11 cellular contexts compared by ENCODE assay signal in the genomic region with DNA sequence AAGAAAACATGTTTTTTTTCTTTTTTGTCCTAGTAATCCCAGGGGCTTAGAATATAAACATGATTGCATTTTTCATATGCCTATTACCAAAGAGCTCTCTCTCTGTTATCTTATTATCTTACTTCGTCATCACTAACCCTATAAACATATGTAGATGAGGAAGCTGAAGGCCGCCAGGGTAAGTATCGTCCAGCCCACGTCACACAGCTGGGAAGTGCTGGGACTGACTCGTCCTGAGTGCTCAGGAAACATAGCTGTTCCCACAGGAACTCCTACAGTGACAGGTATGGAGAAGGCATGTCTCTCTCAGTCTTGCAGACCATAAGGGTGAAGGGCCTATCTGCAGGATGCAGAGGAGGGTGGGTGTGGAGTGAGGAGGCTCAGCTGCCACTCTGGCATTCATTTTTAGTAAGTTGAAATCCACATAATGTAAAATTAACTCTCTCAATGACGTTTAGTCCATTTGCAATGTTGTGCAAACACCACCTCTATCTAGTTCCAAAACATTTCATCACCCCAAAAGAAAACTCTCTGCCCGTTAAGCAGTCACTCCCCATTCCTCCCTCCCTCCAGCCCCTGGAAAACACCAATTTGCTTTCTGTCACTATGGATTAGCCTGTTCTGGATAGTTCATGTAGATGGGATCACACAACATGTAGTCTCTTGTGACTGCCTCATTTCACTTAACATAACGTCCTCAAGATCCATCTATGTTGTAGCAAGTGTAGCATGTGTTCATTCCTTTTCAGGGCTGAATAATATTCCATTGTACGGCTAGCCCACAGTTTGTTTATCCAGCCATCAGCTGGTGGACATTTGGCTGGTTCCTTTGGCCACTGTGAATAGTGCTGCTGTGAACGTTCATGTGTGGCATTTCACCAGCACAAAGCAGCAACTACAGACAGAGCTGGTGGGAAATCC.
DNase-seq lines count a peak whose midpoint lies in the region; ATAC-seq and TF ChIP-seq lines count a peak whose summit lies in the region.
"Had no signal": no experiment of that assay in that cellular context is flagged by ENCODE, and none has a peak within 500 bp of the region (broad histone marks: within the 10 kb centered on the region; RNA-seq: fewer than 3 reads in every experiment).

No MANE protein-coding gene starts in this region.

- H3K27me3 ChIP-seq in GM23338 (ENCODE audit: insufficient read depth) (no peaks in the 10 kb centered on the region), esophagus muscularis mucosa (no peaks in the 10 kb centered on the region)
- H3K27me3 ChIP-seq: body of pancreas had no signal

- no peaks in the 10 kb centered on the region for H3K9me3 ChIP-seq in esophagus muscularis mucosa
- H3K9me3 ChIP-seq: body of pancreas, psoas muscle had no signal

- H3K4me2 ChIP-seq in GM23338, result no peak overlapping the region

- no peaks in the 10 kb centered on the region for H4K20me1 ChIP-seq in GM23338 (replicated peaks; ENCODE audit: insufficient read depth)

- H3F3A ChIP-seq in GM23338 (replicated peaks; ENCODE audit: low read depth), result peaks cover 11% of the 10 kb centered on the region; the same call in 1 of the 2 replicates

- no peaks in the 10 kb centered on the region for H3K4me1 ChIP-seq in GM23338 (ENCODE audit: insufficient read depth)
- H3K4me1 ChIP-seq in esophagus muscularis mucosa, result peaks cover 29 to 42% (median 34%) of the 10 kb centered on the region in 4 donors

- CTCF ChIA-PET in RWPE1 (lab: Yijun Ruan, JAX), result interaction anchor here (0.6 kb wide), 1 partner anchor 84 kb away, joined by 3 read pairs; no protein-coding TSS in a partner anchor

- peaks cover 7% of the 10 kb centered on the region for H3K9me3 Mint-ChIP-seq in GM23338
- H3K9me3 Mint-ChIP-seq in activated T-cell treated with anti-CD3 and anti-CD28 coated beads, Interleukin-2, amount 50 U/mL, for 4 hours, result peaks cover 4% of the 10 kb centered on the region
- no peaks in the 10 kb centered on the region for H3K9me3 Mint-ChIP-seq in effector memory CD8-positive, alpha-beta T cell

- intact Hi-C loops in esophagus muscularis mucosa (cut with DNase I), result no loop called here

- POLR2A ChIA-PET in RWPE1 (lab: Yijun Ruan, JAX; ENCODE audit: low non-redundant PET), result no interaction called here

- TF ChIP-seq EP300 in esophagus muscularis mucosa (IDR thresholded peaks at IDR 0.05), result no peak

- H3K9me2 ChIP-seq in GM23338 (ENCODE audit: insufficient read depth), result 0 out of 2 replicates have a peak, but pooled peaks cover 5% of the 10 kb centered on the region

- H3K4me1 Mint-ChIP-seq in GM23338, result peaks cover 2% of the 10 kb centered on the region
- no peaks in the 10 kb centered on the region for H3K4me1 Mint-ChIP-seq in activated T-cell treated with anti-CD3 and anti-CD28 coated beads, Interleukin-2, amount 50 U/mL, for 4 hours (ENCODE audit: low read depth)
- H3K4me1 Mint-ChIP-seq in effector memory CD8-positive, alpha-beta T cell (ENCODE audit: low read depth in 2 of 2), result peaks cover 0 to 7% of the 10 kb centered on the region in 2 donors

- H3K27ac ChIP-seq in GM23338 (ENCODE audit: low read depth) (peak overlapping the region; percentile 70; the same call in 1 of the 2 replicates), RWPE1 (peak overlapping the region; percentile 51), esophagus muscularis mucosa (replicated peaks in 1 of 4) (peak overlapping the region in 3 of 4 donors; percentile 39 to 42 (median 42))
- H3K27ac ChIP-seq: body of pancreas, psoas muscle had no signal

- H2AFZ ChIP-seq in GM23338, result no peak overlapping the region

- DNase-seq in GM23338 (ENCODE audit: low spot score), result no peak
- DNase-seq in RWPE1 (ENCODE audit: low spot score), result peak; percentile 26
- DNase-seq in esophagus muscularis mucosa (ENCODE audit: extremely low spot score), result no peak
- DNase-seq in omental fat pad (ENCODE audit: low spot score), result no peak
- DNase-seq in activated T-cell treated with anti-CD3 and anti-CD28 coated beads, Interleukin-2, amount 50 U/mL, for 4 hours, result no peak
- no peak for DNase-seq in effector memory CD8-positive, alpha-beta T cell
- no peak for DNase-seq in GM10266 (ENCODE audit: extremely low spot score)
- DNase-seq: activated CD8-positive, alpha-beta memory T cell treated with anti-CD3 and anti-CD28 coated beads for 24 hours; body of pancreas; psoas muscle had no signal

- no peak for TF ChIP-seq CTCF in GM23338 (conservative IDR thresholded peaks at IDR 0.05; ENCODE audit: low read depth in 2 of 2)
- TF ChIP-seq CTCF in RWPE1 (conservative IDR thresholded peaks at IDR 0.05; ENCODE audit: low read depth), result no peak
- TF ChIP-seq CTCF in esophagus muscularis mucosa (IDR thresholded peaks at IDR 0.05), result no peak
- TF ChIP-seq CTCF in omental fat pad (IDR thresholded peaks at IDR 0.05), result no peak
- no peak for TF ChIP-seq CTCF in GM10266 (IDR thresholded peaks at IDR 0.05; ENCODE audit: control insufficient read depth, insufficient read depth, low read depth, missing control alignments)

- no peak overlapping the region for H3K4me3 ChIP-seq in GM23338
- H3K4me3 ChIP-seq in esophagus muscularis mucosa, result no peak overlapping the region
- H3K4me3 ChIP-seq: body of pancreas, psoas muscle had no signal

- H3K36me3 ChIP-seq in GM23338 (ENCODE audit: insufficient read depth), result no peaks in the 10 kb centered on the region
- peaks cover 8 to 29% (median 17%) of the 10 kb centered on the region in 4 donors for H3K36me3 ChIP-seq in esophagus muscularis mucosa

- TF ChIP-seq POLR2A in esophagus muscularis mucosa (IDR thresholded peaks at IDR 0.05; ENCODE audit: low read depth), result no peak

- H3K27me3 Mint-ChIP-seq in GM23338 (ENCODE audit: insufficient read depth, low read depth, poor library complexity), result no peaks in the 10 kb centered on the region
- H3K27me3 Mint-ChIP-seq in activated T-cell treated with anti-CD3 and anti-CD28 coated beads, Interleukin-2, amount 50 U/mL, for 4 hours (ENCODE audit: low read depth), result no peaks in the 10 kb centered on the region
- peaks cover 0 to 1% of the 10 kb centered on the region in 2 donors for H3K27me3 Mint-ChIP-seq in effector memory CD8-positive, alpha-beta T cell

- 58% methylated on average over 10 of the region's 10 CpGs for WGBS in esophagus muscularis mucosa

- no peak overlapping the region; the same call in 1 of the 2 replicates for H3K27ac Mint-ChIP-seq in GM23338
- H3K27ac Mint-ChIP-seq in effector memory CD8-positive, alpha-beta T cell, result no peak overlapping the region

- no peak overlapping the region for H3K4me3 Mint-ChIP-seq in GM23338
- no peak overlapping the region for H3K4me3 Mint-ChIP-seq in activated T-cell treated with anti-CD3 and anti-CD28 coated beads, Interleukin-2, amount 50 U/mL, for 4 hours
- no peak overlapping the region for H3K4me3 Mint-ChIP-seq in effector memory CD8-positive, alpha-beta T cell

- H3K36me3 Mint-ChIP-seq in GM23338 (ENCODE audit: low read depth), result no peaks in the 10 kb centered on the region; the same call in 2 of the 3 replicates
- H3K36me3 Mint-ChIP-seq in activated T-cell treated with anti-CD3 and anti-CD28 coated beads, Interleukin-2, amount 50 U/mL, for 4 hours (ENCODE audit: insufficient read depth), result peaks cover 4% of the 10 kb centered on the region
- peaks cover 8% of the 10 kb centered on the region for H3K36me3 Mint-ChIP-seq in effector memory CD8-positive, alpha-beta T cell (ENCODE audit: insufficient read depth)

- H3K79me2 ChIP-seq in GM23338 (replicated peaks; ENCODE audit: insufficient read depth), result no peaks in the 10 kb centered on the region; the same call in 1 of the 2 replicates

- ATAC-seq in GM23338 (no peak), omental fat pad (ENCODE audit: low FRiP score) (peak; percentile 47), HG02981 (IDR thresholded peaks at IDR 0.05; ENCODE audit: unreplicated experiment) (no peak)
- ATAC-seq in activated T-cell treated with anti-CD3 and anti-CD28 coated beads, Interleukin-2, amount 50 U/mL, for 4 hours, result no peak
- ATAC-seq in effector memory CD8-positive, alpha-beta T cell (replicated peaks), result no peak
- ATAC-seq: body of pancreas had no signal

TF ChIP-seq in GM23338, 12 proteins besides CTCF, POLR2A, EP300 and RAD21:
- no peak for TF ChIP-seq JUNB (IDR thresholded peaks at IDR 0.05; ENCODE audit: unreplicated experiment)
- TF ChIP-seq, protein P1, sequence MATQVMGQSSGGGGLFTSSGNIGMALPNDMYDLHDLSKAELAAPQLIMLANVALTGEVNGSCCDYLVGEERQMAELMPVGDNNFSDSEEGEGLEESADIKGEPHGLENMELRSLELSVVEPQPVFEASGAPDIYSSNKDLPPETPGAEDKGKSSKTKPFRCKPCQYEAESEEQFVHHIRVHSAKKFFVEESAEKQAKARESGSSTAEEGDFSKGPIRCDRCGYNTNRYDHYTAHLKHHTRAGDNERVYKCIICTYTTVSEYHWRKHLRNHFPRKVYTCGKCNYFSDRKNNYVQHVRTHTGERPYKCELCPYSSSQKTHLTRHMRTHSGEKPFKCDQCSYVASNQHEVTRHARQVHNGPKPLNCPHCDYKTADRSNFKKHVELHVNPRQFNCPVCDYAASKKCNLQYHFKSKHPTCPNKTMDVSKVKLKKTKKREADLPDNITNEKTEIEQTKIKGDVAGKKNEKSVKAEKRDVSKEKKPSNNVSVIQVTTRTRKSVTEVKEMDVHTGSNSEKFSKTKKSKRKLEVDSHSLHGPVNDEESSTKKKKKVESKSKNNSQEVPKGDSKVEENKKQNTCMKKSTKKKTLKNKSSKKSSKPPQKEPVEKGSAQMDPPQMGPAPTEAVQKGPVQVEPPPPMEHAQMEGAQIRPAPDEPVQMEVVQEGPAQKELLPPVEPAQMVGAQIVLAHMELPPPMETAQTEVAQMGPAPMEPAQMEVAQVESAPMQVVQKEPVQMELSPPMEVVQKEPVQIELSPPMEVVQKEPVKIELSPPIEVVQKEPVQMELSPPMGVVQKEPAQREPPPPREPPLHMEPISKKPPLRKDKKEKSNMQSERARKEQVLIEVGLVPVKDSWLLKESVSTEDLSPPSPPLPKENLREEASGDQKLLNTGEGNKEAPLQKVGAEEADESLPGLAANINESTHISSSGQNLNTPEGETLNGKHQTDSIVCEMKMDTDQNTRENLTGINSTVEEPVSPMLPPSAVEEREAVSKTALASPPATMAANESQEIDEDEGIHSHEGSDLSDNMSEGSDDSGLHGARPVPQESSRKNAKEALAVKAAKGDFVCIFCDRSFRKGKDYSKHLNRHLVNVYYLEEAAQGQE (IDR thresholded peaks at IDR 0.05; ENCODE audit: unreplicated experiment), result no peak
- no peak for TF ChIP-seq EZH2 (IDR thresholded peaks at IDR 0.05; ENCODE audit: low read depth, unreplicated experiment)
- TF ChIP-seq STAT1 (IDR thresholded peaks at IDR 0.05; ENCODE audit: unreplicated experiment), result no peak
- no peak for TF ChIP-seq CREB1 (CRISPR knock-in tag; IDR thresholded peaks at IDR 0.05; ENCODE audit: low read depth)
- no peak for TF ChIP-seq NANOG (IDR thresholded peaks at IDR 0.05; ENCODE audit: borderline replicate concordance)
- TF ChIP-seq ZNF114 (CRISPR knock-in tag; IDR thresholded peaks at IDR 0.05), result no peak
